In the genomic region with DNA sequence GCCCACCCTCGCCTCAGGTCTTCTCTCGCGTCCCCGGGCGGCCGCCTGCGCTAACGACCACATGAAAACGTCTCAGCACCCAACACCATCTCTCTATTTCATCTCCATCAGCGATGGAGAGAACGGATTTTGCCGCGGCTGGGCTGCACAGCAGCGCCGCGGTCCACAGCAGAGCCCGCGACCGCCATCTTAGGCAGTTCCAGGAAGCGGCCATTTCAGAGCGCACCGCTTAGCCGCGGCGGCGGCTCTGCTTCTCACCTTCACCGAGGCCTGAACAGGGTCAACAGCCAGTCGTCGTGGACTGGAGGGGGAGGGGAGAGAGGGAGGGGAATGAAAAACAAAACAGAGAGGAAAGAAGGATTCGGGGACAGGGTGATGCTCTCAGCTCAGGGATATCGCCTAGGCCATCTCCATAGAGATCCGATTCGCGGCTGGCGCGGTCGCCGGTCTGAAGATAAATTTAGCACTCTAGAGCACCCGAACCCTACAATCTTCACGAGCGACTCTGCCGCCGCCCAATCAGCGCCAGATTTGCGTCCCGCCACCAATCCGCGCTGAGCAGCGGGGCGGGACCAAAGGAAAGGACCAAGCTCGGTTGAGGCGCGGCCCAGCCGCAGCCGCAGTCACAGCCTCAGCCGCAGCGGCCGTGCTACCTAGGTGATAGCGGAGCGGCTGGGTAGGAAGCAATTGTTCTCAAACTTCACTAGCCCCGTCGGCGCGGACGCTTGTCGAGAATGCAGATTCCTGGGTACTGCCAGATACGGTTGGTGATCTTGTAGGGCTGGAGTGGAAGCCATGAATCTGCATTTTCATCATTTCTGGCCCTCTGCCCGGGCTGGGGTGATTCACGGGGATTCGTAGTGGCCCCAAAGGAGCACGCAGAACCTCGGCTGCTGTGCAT, we compare ENCODE assay signal across 8 cellular contexts. TPM values are rescaled to one million over a fixed set of nuclear protein-coding genes. Genes with fewer than 3 reads are reported as not detected.
A peak's percentile ranks its signal among the peaks of the same experiment; 100 is the strongest.
DNase-seq lines count a peak whose midpoint lies in the region; ATAC-seq, FAIRE-seq and TF ChIP-seq lines count a peak whose summit lies in the region.

ZBED5 (minus strand) TSS at position 450 of the 901 bp plus-strand sequence. CDS start 3,108 bp downstream, outside the sequence.

- FAIRE-seq in urothelium cell line (lab: Jason Lieb, UNC), result no peak

- WGBS in psoas muscle, 3 donors, result 0% methylated on average over 72 of the region's 72 CpGs

- H3K27ac ChIP-seq in angular gyrus (ENCODE audit: low read depth, low read length) (peak within 1 kb of the TSS; percentile 99), psoas muscle (peak within 1 kb of the TSS; percentile 92)

- no peaks in the 10 kb centered on the region for H3K9me3 ChIP-seq in psoas muscle

- peaks cover 0 to 32% of the 10 kb centered on the region in 2 donors for H3K36me3 ChIP-seq in psoas muscle (ENCODE audit: insufficient read depth in 1 of 2, low read depth in 1 of 2)

- DNase-seq in NCI-H187 (lab: John Stamatoyannopoulos, UW) (peak; percentile 98), T-helper 2 cell (peak; percentile 87 to 99 (median 92)), left ventricle myocardium superior (peak; percentile 99), psoas muscle (peak; percentile 97 to 98), urothelium cell line (ENCODE audit: low spot score) (peak; percentile 95)

- peaks cover 43% of the 10 kb centered on the region for H3K4me1 ChIP-seq in psoas muscle

- intact Hi-C loops in left ventricle myocardium superior (cut with micrococcal nuclease) (no loop called here), psoas muscle (cut with DNase I) (loop anchor here (1.0 to 5.0 kb wide), 3 partner anchors 41 to 51 kb away; partner anchors contain the start of gene EIF4G2 (in 2 of the 2))

- no peaks in the 10 kb centered on the region for H3K27me3 ChIP-seq in psoas muscle (ENCODE audit: insufficient read depth in 3 of 3, low read length in 2 of 3)

- peak; percentile 26 for TF ChIP-seq CTCF in psoas muscle (IDR thresholded peaks at IDR 0.05)

- peak within 1 kb of the TSS; percentile 77 for H3K4me3 ChIP-seq in psoas muscle

- peak; percentile 91 for ATAC-seq in GM18498 (IDR thresholded peaks at IDR 0.05; ENCODE audit: unreplicated experiment)
- peak; percentile 94 for ATAC-seq in HG02938 (IDR thresholded peaks at IDR 0.05; ENCODE audit: unreplicated experiment)
- peak; percentile 96 for ATAC-seq in left ventricle myocardium superior
- peak; percentile 93 to 97 (median 96) for ATAC-seq in psoas muscle

RNA-seq across cellular contexts. Expression of gene ZBED5, which starts in this region (rescaled TPM):
- 41.7 TPM for total RNA-seq in left ventricle myocardium superior
- total RNA-seq in psoas muscle, result 10 to 100 TPM; 25.5 to 47.8 (median 29.4) TPM
- polyA plus RNA-seq in psoas muscle, result 10 to 100 TPM; 20.0 to 39.6 (median 20.8) TPM

Comparison
In these comparisons a context has a peak if more than half of its experiments do, and no peak if none do; other contexts are left out.
1. Peak in every context shown above with its lines: DNase-seq, ATAC-seq, H3K4me3 ChIP-seq and H3K27ac ChIP-seq.